Comparison of ENCODE assay signal across 1 cellular context in the genomic region with DNA sequence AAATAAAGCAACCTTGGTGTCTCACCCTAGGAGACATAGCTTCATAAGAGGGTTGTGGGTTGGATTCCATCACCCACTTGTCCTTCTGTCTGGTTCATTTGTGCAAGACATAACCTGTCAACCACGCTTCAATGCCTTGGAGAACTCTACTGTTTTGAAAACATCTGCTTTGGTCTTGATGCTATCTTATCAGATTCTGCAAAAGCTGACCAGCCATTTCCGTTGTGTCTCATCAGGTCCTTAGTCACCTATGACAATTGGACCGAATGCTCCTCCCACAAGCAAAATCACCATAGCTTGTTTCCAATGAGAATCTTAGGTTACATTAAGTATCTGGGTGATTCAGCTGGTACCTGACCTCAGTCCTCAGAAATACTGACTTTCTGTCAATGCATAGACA.
TF ChIP-seq lines count a peak whose summit lies in the region.

No MANE protein-coding gene starts in this region.

TF ChIP-seq in K562, 482 proteins besides CTCF, POLR2A, EP300 and RAD21:
- peak; percentile 53; the same call in 1 of the 2 replicates for TF ChIP-seq ZBTB17 (CRISPR knock-in tag; IDR thresholded peaks at IDR 0.05)
- no peak for TF ChIP-seq PHF8 (IDR thresholded peaks at IDR 0.05; ENCODE audit: borderline replicate concordance, low read length)
